1 cellular context compared by ENCODE assay signal in the genomic region with DNA sequence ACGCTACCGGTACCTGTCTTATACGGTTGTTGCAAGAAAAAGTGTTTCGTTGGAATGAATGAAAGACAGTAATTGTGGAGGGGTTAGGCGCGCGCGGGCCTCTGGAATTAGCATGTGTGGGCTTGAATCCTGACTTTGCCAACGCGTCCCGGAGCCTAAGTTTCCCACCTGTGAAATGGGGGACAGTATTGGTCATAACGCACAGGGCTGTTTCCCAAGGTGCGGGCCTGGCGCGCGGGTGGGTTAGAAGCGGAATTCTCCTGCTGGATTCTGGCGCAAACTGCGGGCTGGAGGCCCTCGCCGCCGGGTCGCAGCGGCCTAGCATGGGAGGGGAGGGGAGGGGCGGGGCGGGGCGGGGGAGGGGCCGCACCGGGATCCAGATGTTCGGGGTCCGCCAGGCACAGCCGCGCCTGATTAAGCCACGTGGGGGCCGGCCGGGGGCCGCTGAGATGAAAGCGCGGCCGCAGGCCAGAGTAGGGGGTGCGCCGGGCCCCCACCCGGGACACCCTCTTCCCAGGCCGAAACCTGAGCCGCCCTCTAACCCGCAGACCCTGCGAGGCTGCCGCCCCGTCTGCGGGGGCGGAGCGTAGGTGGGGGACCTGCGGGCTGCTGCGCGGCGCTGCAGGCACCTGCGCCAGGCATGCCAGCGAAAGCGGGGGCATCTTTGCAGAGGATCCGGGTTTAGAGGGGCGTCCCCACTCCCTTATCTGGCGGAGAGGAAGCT.
TF ChIP-seq lines count a peak whose summit lies in the region.

No MANE protein-coding gene starts in this region.

TF ChIP-seq in HCT116, 20 proteins besides CTCF, POLR2A, EP300 and RAD21:
- TF ChIP-seq, protein P1, sequence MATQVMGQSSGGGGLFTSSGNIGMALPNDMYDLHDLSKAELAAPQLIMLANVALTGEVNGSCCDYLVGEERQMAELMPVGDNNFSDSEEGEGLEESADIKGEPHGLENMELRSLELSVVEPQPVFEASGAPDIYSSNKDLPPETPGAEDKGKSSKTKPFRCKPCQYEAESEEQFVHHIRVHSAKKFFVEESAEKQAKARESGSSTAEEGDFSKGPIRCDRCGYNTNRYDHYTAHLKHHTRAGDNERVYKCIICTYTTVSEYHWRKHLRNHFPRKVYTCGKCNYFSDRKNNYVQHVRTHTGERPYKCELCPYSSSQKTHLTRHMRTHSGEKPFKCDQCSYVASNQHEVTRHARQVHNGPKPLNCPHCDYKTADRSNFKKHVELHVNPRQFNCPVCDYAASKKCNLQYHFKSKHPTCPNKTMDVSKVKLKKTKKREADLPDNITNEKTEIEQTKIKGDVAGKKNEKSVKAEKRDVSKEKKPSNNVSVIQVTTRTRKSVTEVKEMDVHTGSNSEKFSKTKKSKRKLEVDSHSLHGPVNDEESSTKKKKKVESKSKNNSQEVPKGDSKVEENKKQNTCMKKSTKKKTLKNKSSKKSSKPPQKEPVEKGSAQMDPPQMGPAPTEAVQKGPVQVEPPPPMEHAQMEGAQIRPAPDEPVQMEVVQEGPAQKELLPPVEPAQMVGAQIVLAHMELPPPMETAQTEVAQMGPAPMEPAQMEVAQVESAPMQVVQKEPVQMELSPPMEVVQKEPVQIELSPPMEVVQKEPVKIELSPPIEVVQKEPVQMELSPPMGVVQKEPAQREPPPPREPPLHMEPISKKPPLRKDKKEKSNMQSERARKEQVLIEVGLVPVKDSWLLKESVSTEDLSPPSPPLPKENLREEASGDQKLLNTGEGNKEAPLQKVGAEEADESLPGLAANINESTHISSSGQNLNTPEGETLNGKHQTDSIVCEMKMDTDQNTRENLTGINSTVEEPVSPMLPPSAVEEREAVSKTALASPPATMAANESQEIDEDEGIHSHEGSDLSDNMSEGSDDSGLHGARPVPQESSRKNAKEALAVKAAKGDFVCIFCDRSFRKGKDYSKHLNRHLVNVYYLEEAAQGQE (IDR thresholded peaks at IDR 0.05; ENCODE audit: low read depth), result no peak
- TF ChIP-seq ELF1 (IDR thresholded peaks at IDR 0.05; ENCODE audit: borderline replicate concordance, low read depth), result no peak
- no peak for TF ChIP-seq SRF (IDR thresholded peaks at IDR 0.05; ENCODE audit: low read depth)
- TF ChIP-seq ZNF274 (IDR thresholded peaks at IDR 0.05; ENCODE audit: low read depth, low read length), result no peak
TF ChIP-seq in HCT116: peak in this region for 0.
